ENCODE assay signal across 15 cellular contexts in the genomic region with DNA sequence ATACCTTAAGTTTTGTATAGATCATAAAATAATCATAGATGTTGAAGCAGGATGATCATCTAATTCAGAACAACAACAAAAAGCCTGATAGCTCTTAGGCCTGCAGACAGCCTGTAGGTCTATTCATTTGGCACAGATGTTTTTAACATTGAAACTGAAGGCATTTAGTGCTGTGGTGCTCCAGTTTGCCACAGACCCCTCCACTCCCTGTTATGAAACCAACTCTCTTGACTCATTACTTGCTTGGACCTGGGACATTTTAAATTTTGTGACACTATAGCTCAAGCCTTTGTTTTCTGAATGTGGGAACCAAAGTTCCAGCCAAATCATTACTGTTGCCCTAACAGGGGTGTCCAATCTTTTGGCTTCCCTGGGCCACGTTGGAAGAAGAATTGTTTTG.
DNase-seq lines count a peak whose midpoint lies in the region; ATAC-seq, FAIRE-seq and TF ChIP-seq lines count a peak whose summit lies in the region.
"Had no signal": no experiment of that assay in that cellular context is flagged by ENCODE, and none has a peak within 500 bp of the region (broad histone marks: within the 10 kb centered on the region; RNA-seq: fewer than 3 reads in every experiment).

No MANE protein-coding gene starts in this region.

- H3K27ac Mint-ChIP-seq in central memory CD8-positive, alpha-beta T cell (ENCODE audit: low read depth), result peak overlapping the region; percentile 90

- DNase-seq in stimulated activated CD4-positive, alpha-beta T cell treated with anti-CD3 and anti-CD28 coated beads, Interleukin-15, amount 100 ng/mL, for 24 hours, result peak; percentile 48
- no peak for DNase-seq in stimulated activated CD4-positive, alpha-beta T cell treated with anti-CD3 and anti-CD28 coated beads, Interleukin-2, amount 100 ng/mL, for 24 hours
- DNase-seq in central memory CD8-positive, alpha-beta T cell (ENCODE audit: low spot score in 2 of 2), result no peak
- no peak for DNase-seq in D721Med (ENCODE audit: insufficient read length, low spot score)
- no peak for DNase-seq in HPDE6-E6E7 (ENCODE audit: extremely low spot score)
- no peak for DNase-seq in amniotic stem cell (lab: John Stamatoyannopoulos, UW)
- DNase-seq: activated CD4-positive, CD25-positive, alpha-beta regulatory T cell; BE2C; IMR-90; kidney glomerular epithelial cell; NCI-H446 treated with DMSO at 0.1 percent for 48 hours; PC-3; stimulated activated CD4-positive, alpha-beta T cell treated with anti-CD3 and anti-CD28 coated beads, Interleukin-2, amount 100 ng/mL, for 48 hours had no signal

- H3K9me3 Mint-ChIP-seq in central memory CD8-positive, alpha-beta T cell, result no peaks in the 10 kb centered on the region

- H3K36me3 Mint-ChIP-seq in central memory CD8-positive, alpha-beta T cell (ENCODE audit: insufficient read depth), result peaks cover 47% of the 10 kb centered on the region

- no peak for TF ChIP-seq CTCF in D721Med (IDR thresholded peaks at IDR 0.05; ENCODE audit: insufficient read depth, missing control alignments)

- H3K4me1 Mint-ChIP-seq in central memory CD8-positive, alpha-beta T cell, result peaks cover 81% of the 10 kb centered on the region

- FAIRE-seq in D721Med (lab: Jason Lieb, UNC), result no peak

- no peak overlapping the region for H3K4me3 Mint-ChIP-seq in central memory CD8-positive, alpha-beta T cell

- H3K27me3 Mint-ChIP-seq in central memory CD8-positive, alpha-beta T cell, result no peaks in the 10 kb centered on the region

- ATAC-seq in HG03432 (IDR thresholded peaks at IDR 0.05; ENCODE audit: unreplicated experiment), result peak; percentile 74
- ATAC-seq in central memory CD8-positive, alpha-beta T cell (replicated peaks; ENCODE audit: extremely low read depth, poor library complexity, severe bottlenecking), result no peak
- no peak for ATAC-seq in GM19397 (IDR thresholded peaks at IDR 0.05; ENCODE audit: unreplicated experiment)
- ATAC-seq: PC-3 had no signal
